ENCODE assay signal across 7 cellular contexts in the genomic region with DNA sequence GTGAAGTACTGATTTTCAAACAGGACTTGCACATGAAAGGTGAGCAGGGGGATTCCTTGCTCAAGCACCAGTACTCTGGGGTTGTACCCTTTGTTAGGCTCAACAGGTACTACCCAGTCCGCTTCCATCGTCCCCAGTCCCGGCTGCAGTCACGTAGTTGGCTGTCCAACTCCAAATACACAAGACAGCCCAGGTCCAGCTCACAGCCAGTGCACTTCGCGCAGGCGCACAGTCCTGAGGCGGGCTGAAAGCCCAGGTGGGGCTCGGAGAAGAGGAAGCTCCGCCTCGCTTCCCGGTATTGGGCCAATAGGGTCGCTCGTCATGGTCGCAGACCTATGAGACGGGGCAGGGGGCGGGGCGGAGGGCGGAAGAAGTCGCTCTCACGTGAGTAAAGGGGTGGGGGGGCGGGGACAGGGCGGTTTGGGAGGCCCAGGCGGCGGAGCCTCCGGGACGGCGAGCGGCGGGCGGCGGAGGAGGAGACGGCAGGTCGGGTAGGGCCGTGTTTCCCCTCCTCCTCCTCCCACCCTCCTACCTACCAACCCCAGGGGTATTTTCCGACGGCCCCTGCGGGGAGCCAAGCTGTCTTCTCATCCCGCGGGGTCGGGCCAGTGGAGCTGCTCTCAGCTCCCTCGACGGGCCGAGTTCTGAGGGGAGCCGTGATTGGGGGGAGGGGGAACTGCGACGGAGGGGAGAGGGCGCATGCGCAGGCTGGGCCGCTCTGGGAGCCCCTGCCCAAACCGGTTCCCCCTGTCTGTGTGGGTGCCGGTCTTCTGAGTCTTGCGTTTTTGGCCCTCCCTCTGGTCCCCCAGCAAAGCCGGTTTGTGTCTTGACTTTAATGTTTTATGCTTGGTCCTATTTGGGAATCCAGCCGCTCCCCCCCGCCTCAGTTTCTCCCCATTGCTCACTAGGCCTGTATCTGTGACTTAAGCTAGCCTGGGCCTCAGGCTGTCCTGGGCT.
DNase-seq lines count a peak whose midpoint lies in the region; ATAC-seq and FAIRE-seq lines count a peak whose summit lies in the region.

A gene (plus strand): TSS at position 418 of the 957 bp plus-strand sequence. CDS start 16,040 bp downstream, outside the sequence.

- ATAC-seq in HG02981 (IDR thresholded peaks at IDR 0.05; ENCODE audit: unreplicated experiment): peak; percentile 98

- DNase-seq in GM18507 (ENCODE audit: extremely low spot score, insufficient read length, low read depth) (peak; percentile 96), NCI-H2029 treated with DMSO at 0.1 percent for 48 hours (lab: John Stamatoyannopoulos, UW) (peak; percentile 93), T-helper 9 cell (peak; percentile 98), astrocyte of the hippocampus (ENCODE audit: low read depth, low spot score) (peak; percentile 99), hippocampal formation (lab: John Stamatoyannopoulos, UW) (peak; percentile 97 to 99), retina (peak; percentile 95)

- FAIRE-seq in GM18507 (lab: Jason Lieb, UNC): peak; percentile 97

Comparison
In these comparisons a context has a peak if more than half of its experiments do, and no peak if none do; other contexts are left out.
1. Peak in every context shown above with its lines: DNase-seq and ATAC-seq.